Comparison of ENCODE assay signal across 9 cellular contexts in the genomic region with DNA sequence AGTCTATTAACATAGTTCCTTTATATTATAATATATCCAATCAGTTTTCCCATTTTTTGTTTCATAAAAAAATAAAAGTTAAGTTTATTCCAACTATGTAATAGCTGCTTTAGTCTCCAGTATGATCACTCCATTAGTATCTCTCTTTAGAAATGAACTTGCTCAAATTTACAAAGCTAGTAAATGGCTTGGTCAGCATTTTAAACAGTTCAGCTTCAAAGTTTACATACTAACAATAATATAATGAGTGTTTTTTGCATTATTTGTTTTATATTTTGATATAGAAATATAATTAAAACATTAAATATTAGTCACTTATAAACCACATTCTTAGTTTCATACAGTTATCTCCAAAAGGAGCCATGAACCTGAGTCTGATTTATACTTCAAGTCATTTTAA.
"Had no signal": no experiment of that assay in that cellular context is flagged by ENCODE, and none has a peak within 500 bp of the region (broad histone marks: within the 10 kb centered on the region; RNA-seq: fewer than 3 reads in every experiment).

No MANE protein-coding gene starts in this region.

- DNase-seq: GM23248, GOT3, H9, HCEC 1CT, Karpas-422, KBM-7 had no signal

- H3K9ac ChIP-seq: GM23248, KMS-11 had no signal

- H3K27ac ChIP-seq: GM23248, KMS-11 had no signal

- H3K4me3 ChIP-seq: GM23248 had no signal

- H2AFZ ChIP-seq: GM23248 had no signal

- H3K4me2 ChIP-seq: KMS-11 had no signal

- FAIRE-seq: H54, HTR-8/SVneo had no signal
